ENCODE assay signal across 29 cellular contexts in the genomic region with DNA sequence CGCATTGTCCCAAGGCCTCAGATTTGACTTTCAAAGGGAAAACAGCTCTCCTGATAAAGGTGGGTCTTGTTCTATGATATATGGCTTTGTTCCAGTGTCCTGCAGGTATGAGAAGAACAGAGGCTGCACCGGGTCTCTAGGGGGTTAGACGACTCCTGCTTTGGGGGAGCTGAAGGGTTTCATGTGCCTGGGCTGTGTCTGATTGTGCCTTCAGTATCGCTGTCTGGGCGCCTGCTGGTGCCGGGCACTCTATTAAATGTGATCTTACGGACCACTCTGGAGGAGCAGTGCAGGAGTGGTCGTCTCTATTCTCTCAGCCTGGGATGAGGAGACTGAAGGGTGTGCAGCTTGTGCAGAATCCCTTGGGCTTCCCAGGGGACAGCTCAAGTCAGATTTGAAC. TPM values are rescaled to one million over a fixed set of nuclear protein-coding genes. Genes with fewer than 3 reads are reported as not detected.
"Had no signal": no experiment of that assay in that cellular context is flagged by ENCODE, and none has a peak within 500 bp of the region (broad histone marks: within the 10 kb centered on the region; RNA-seq: fewer than 3 reads in every experiment).

No MANE protein-coding gene starts in this region.

- H3K36me3 ChIP-seq: esophagus squamous epithelium, heart right ventricle, left ventricle myocardium inferior, neural progenitor cell, thoracic aorta, vagina, WERI-Rb-1 had no signal

- H3K27me3 ChIP-seq: esophagus squamous epithelium, neural progenitor cell, vagina had no signal

- H3K9ac ChIP-seq: neural progenitor cell had no signal

- DNase-seq: activated CD4-positive, alpha-beta memory T cell treated with anti-CD3 and anti-CD28 coated beads, Interleukin-2, amount 10 ng/mL, durations not matched to agents 7 days and 5 days; activated CD4-positive, alpha-beta T cell treated with anti-CD3 and anti-CD28 coated beads, Interleukin-2, amount 10 ng/mL, durations not matched to agents 24 days and 14 days; activated CD8-positive, alpha-beta memory T cell treated with anti-CD3 and anti-CD28 coated beads, Interleukin-2, amount 50 U/mL, for 48 hours; activated gamma-delta T cell treated with Interleukin-2 at 50 U/mL for 16 hours; activated naive CD4-positive, alpha-beta T cell treated with anti-CD3 and anti-CD28 coated beads, Interleukin-2, amount 50 U/mL, for 16 hours; activated naive CD8-positive, alpha-beta T cell treated with anti-CD3 and anti-CD28 coated beads, Interleukin-2, amount 50 U/mL, for 24 hours; activated T-cell treated with anti-CD3 and anti-CD28 coated beads, Interleukin-2, amount 50 U/mL, for 4 hours; amygdala; central memory CD4-positive, alpha-beta T cell; esophagus squamous epithelium; foreskin melanocyte; heart right ventricle; left ventricle myocardium inferior; retina; stimulated activated CD4-positive, alpha-beta T cell treated with anti-CD3 and anti-CD28 coated beads, Interleukin-12 subunit alpha, Interleukin-12 subunit beta, amount 100 ng/mL, for 4 hours; stimulated activated CD4-positive, alpha-beta T cell treated with anti-CD3 and anti-CD28 coated beads, Interleukin-4, amount 100 ng/mL, for 1 hour; stimulated activated naive CD8-positive, alpha-beta T cell treated with anti-CD3 and anti-CD28 coated beads, Interleukin-15, Interleukin-2, amounts not matched to agents 100 U/mL and 50 U/mL, for 24 hours; T-helper 17 cell; T1000; WERI-Rb-1 had no signal

- H3K4me1 ChIP-seq: left ventricle myocardium inferior, vagina had no signal

- H3K27ac ChIP-seq: epithelial cell of prostate, esophagus squamous epithelium, heart right ventricle, left ventricle myocardium inferior, neural progenitor cell, skin epidermis, thoracic aorta, vagina, WERI-Rb-1 had no signal

- H3K4me3 ChIP-seq: esophagus squamous epithelium, heart right ventricle, left ventricle myocardium inferior, mucosa of descending colon, neural progenitor cell, skin epidermis, thoracic aorta, vagina had no signal

- H3K9me3 ChIP-seq: esophagus squamous epithelium, heart right ventricle, left ventricle myocardium inferior, mucosa of descending colon, thoracic aorta, vagina had no signal

RNA-seq across cellular contexts. Expression of gene PAQR5, which starts 16.0 kb away (rescaled TPM):
- total RNA-seq: activated CD4-positive, alpha-beta memory T cell treated with anti-CD3 and anti-CD28 coated beads, Interleukin-2, amount 10 ng/mL, durations not matched to agents 7 days and 5 days; activated CD4-positive, alpha-beta T cell treated with anti-CD3 and anti-CD28 coated beads, Interleukin-2, amount 10 ng/mL, durations not matched to agents 24 days and 14 days; activated T-helper 17 cell treated with anti-CD3 and anti-CD28 coated beads, Interleukin-2, amount 50 U/mL, for 72 hours; glomerular endothelial cell; lung microvascular endothelial cell; T-helper 17 cell had no signal
